Comparison of ENCODE assay signal across 22 cellular contexts in the genomic region with DNA sequence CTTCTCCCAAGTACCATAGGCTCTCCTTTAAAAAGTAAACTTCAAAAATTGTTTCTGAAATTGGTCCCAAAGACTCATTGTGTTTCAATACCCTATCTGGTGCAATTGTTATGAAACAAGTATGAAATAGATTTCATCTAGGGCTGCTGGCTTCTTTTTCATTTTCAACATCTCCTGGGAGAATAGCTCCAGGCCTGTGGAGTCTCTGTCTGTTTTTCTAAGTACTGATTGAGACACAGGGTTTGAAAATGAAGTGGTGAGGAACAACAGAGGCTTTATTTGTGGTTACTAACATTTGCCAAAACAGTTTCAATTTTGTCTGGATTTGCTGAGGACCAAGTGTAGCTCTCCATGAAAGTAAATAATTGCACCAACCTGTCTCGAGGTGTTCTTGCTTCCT.
"Had no signal": no experiment of that assay in that cellular context is flagged by ENCODE, and none has a peak within 500 bp of the region (broad histone marks: within the 10 kb centered on the region; RNA-seq: fewer than 3 reads in every experiment).

No MANE protein-coding gene starts in this region.

- ATAC-seq: Panc1, PC-3 had no signal

- DNase-seq: IMR-90; Karpas-422; KG1; MG63; NCI-H1092 treated with DMSO at 0.1 percent for 48 hours; NCI-H1417; NCI-H1436 treated with DMSO at 0.1 percent for 48 hours; NCI-H1694 treated with DMSO at 0.1 percent for 48 hours; NCI-H1930; NCI-H2081; NCI-H2107; NCI-H2171; NCI-H226; NCI-H446; NCI-H510A; NCI-H524 treated with DMSO at 0.1 percent for 48 hours; NCI-H69; NCI-H774; NK-92 treated with Interleukin-12 subunit alpha and Interleukin-12 subunit beta, amount 100 ng/mL, for 24 hours; PC-3; SIG-M5 had no signal
